12 cellular contexts compared by ENCODE assay signal in genomic region chr11:93570759-93571413, GRCh38. TPM values are rescaled to one million over a fixed set of nuclear protein-coding genes. Genes with fewer than 3 reads are reported as not detected.
DNase-seq lines count a peak whose midpoint lies in the region; ATAC-seq and TF ChIP-seq lines count a peak whose summit lies in the region.
"Had no signal": no experiment of that assay in that cellular context is flagged by ENCODE, and none has a peak within 500 bp of the region (broad histone marks: within the 10 kb centered on the region; RNA-seq: fewer than 3 reads in every experiment).

No MANE protein-coding gene starts in this region.

- no peak for TF ChIP-seq POLR2A in stomach (IDR thresholded peaks at IDR 0.05)

- H3K36me3 ChIP-seq in kidney epithelial cell (ENCODE audit: control insufficient read depth, insufficient read depth, low read length) = no peaks in the 10 kb centered on the region
- no peaks in the 10 kb centered on the region for H3K36me3 ChIP-seq in stomach

- H3K9me3 ChIP-seq in stomach = no peaks in the 10 kb centered on the region

- CTCF ChIA-PET in HEK293T (lab: Yijun Ruan, JAX) = interaction anchor here (0.5 kb wide), 1 partner anchor 29 kb away, joined by 4 read pairs; no protein-coding TSS in a partner anchor

- no peak for TF ChIP-seq EP300 in stomach (IDR thresholded peaks at IDR 0.05)

- POLR2A ChIA-PET in HEK293T (lab: Yijun Ruan, JAX) = no interaction called here

- H3K4me1 Mint-ChIP-seq in stimulated activated memory B cell treated with anti-CD40 and anti-IgM and Interleukin-4, amounts not matched to agents 10 μg/mL and 1 μg/mL and 100 μg/mL, for 72 hours = no peaks in the 10 kb centered on the region
- H3K4me1 Mint-ChIP-seq: CD4-positive, CD25-positive, alpha-beta regulatory T cell; naive thymus-derived CD4-positive, alpha-beta T cell had no signal

- WGBS in stomach, 5 donors = 24 to 38% (median 31%) methylated on average over 5 of the region's 5 CpGs

- H3K27ac ChIP-seq in 22Rv1 (peak overlapping the region; percentile 37), stomach (peak overlapping the region in 2 of 5 donors; percentile 28 to 29)

- H3K4me3 Mint-ChIP-seq in stimulated activated memory B cell treated with anti-CD40 and anti-IgM and Interleukin-4, amounts not matched to agents 10 μg/mL and 1 μg/mL and 100 μg/mL, for 72 hours = no peak overlapping the region
- H3K4me3 Mint-ChIP-seq: CD4-positive, CD25-positive, alpha-beta regulatory T cell; naive thymus-derived CD4-positive, alpha-beta T cell had no signal

- peaks cover 8% of the 10 kb centered on the region for H3K27me3 Mint-ChIP-seq in stimulated activated memory B cell treated with anti-CD40 and anti-IgM and Interleukin-4, amounts not matched to agents 10 μg/mL and 1 μg/mL and 100 μg/mL, for 72 hours
- H3K27me3 Mint-ChIP-seq: CD4-positive, CD25-positive, alpha-beta regulatory T cell had no signal

- H3K27me3 ChIP-seq in kidney epithelial cell (ENCODE audit: control insufficient read depth, insufficient read depth, low read length) (no peaks in the 10 kb centered on the region), stomach (no peaks in the 10 kb centered on the region)

- in situ Hi-C loops in astrocyte of the cerebellum (cut with HindIII; ENCODE audit: low sequenced_read_pairs) = no loop called here

- peak; percentile 46 for DNase-seq in HEK293T (ENCODE audit: extremely low spot score)
- peak; percentile 27 for DNase-seq in astrocyte of the cerebellum (ENCODE audit: low read depth)
- peak; percentile 34 for DNase-seq in kidney epithelial cell (ENCODE audit: low read depth)
- no peak for DNase-seq in stomach
- DNase-seq in SKM-1 (lab: John Stamatoyannopoulos, UW; ENCODE audit: unreplicated experiment) = no peak
- no peak for DNase-seq in NCI-H128 (lab: John Stamatoyannopoulos, UW; ENCODE audit: unreplicated experiment)
- DNase-seq: CD4-positive, CD25-positive, alpha-beta regulatory T cell; effector memory CD4-positive, alpha-beta T cell; naive thymus-derived CD4-positive, alpha-beta T cell; NCI-H446 treated with DMSO at 0.1 percent for 48 hours had no signal

- peaks cover 11 to 42% (median 25%) of the 10 kb centered on the region in 4 donors for H3K4me1 ChIP-seq in stomach

- H3K27ac Mint-ChIP-seq in stimulated activated memory B cell treated with anti-CD40 and anti-IgM and Interleukin-4, amounts not matched to agents 10 μg/mL and 1 μg/mL and 100 μg/mL, for 72 hours = no peak overlapping the region
- H3K27ac Mint-ChIP-seq: CD4-positive, CD25-positive, alpha-beta regulatory T cell; naive thymus-derived CD4-positive, alpha-beta T cell had no signal

- no peak for ATAC-seq in stimulated activated memory B cell treated with anti-CD40 and anti-IgM and Interleukin-4, amounts not matched to agents 10 μg/mL and 1 μg/mL and 100 μg/mL, for 72 hours
- ATAC-seq: naive thymus-derived CD4-positive, alpha-beta T cell had no signal

- H3K36me3 Mint-ChIP-seq in stimulated activated memory B cell treated with anti-CD40 and anti-IgM and Interleukin-4, amounts not matched to agents 10 μg/mL and 1 μg/mL and 100 μg/mL, for 72 hours = no peaks in the 10 kb centered on the region
- H3K36me3 Mint-ChIP-seq: CD4-positive, CD25-positive, alpha-beta regulatory T cell; naive thymus-derived CD4-positive, alpha-beta T cell had no signal

- H3K4me3 ChIP-seq in astrocyte of the cerebellum (ENCODE audit: low read depth, low read length) (no peak overlapping the region), kidney epithelial cell (ENCODE audit: low read depth, low read length) (no peak overlapping the region), stomach (no peak overlapping the region)

- TF ChIP-seq CTCF in 22Rv1 (IDR thresholded peaks at IDR 0.05) = no peak
- no peak for TF ChIP-seq CTCF in astrocyte of the cerebellum (IDR thresholded peaks at IDR 0.05; ENCODE audit: low read depth, low read length, missing control alignments)
- TF ChIP-seq CTCF in kidney epithelial cell (IDR thresholded peaks at IDR 0.05; ENCODE audit: insufficient read depth, low read length, poor library complexity, severe bottlenecking) = no peak
- no peak for TF ChIP-seq CTCF in stomach (IDR thresholded peaks at IDR 0.05)

- intact Hi-C loops in stomach (cut with DNase I; ENCODE audit: low total_unique reads) = no loop called here

- H3K9me3 Mint-ChIP-seq in stimulated activated memory B cell treated with anti-CD40 and anti-IgM and Interleukin-4, amounts not matched to agents 10 μg/mL and 1 μg/mL and 100 μg/mL, for 72 hours = no peaks in the 10 kb centered on the region
- H3K9me3 Mint-ChIP-seq: naive thymus-derived CD4-positive, alpha-beta T cell had no signal

TF ChIP-seq in HEK293T, 16 proteins besides CTCF, POLR2A, EP300 and RAD21:
- TF ChIP-seq CTBP1 (IDR thresholded peaks at IDR 0.05; ENCODE audit: borderline replicate concordance) = no peak
- TF ChIP-seq L3MBTL2 (conservative IDR thresholded peaks at IDR 0.05) = peak; percentile 66
- TF ChIP-seq PKNOX1 (IDR thresholded peaks at IDR 0.05) = no peak

RNA-seq across cellular contexts. Expression of gene SMCO4, which starts 27.7 kb away (rescaled TPM):
- 12.7 and 20.8 TPM in 2 replicates for total RNA-seq in kidney epithelial cell
- total RNA-seq in stomach = 100 to 1,000 TPM in 1 of 5 donors, 10 to 100 TPM in 1, 1 to 10 TPM in 2, not detected in 1; 2.9 to 306 (median 13.3) TPM
- 10 to 100 TPM; 25.1 to 89.1 (median 61.9) TPM for polyA plus RNA-seq in stomach

Comparison
In these comparisons a context has a peak if more than half of its experiments do, and no peak if none do; other contexts are left out.
1. DNase-seq: peak in HEK293T (single experiment), astrocyte of the cerebellum (single experiment) and kidney epithelial cell (single experiment); none in stomach (single experiment), SKM-1 (single experiment) and NCI-H128 (single experiment).